In genomic region chr9:5917273-5917672, GRCh38 we compare ENCODE assay signal across 33 cellular contexts. TPM values are rescaled to one million over a fixed set of nuclear protein-coding genes. Genes with fewer than 3 reads are reported as not detected.
"Had no signal": no experiment of that assay in that cellular context is flagged by ENCODE, and none has a peak within 500 bp of the region (broad histone marks: within the 10 kb centered on the region; RNA-seq: fewer than 3 reads in every experiment).

No MANE protein-coding gene starts in this region.

- DNase-seq: activated CD4-positive, alpha-beta memory T cell treated with anti-CD3 and anti-CD28 coated beads for 36 hours; activated CD4-positive, alpha-beta T cell treated with anti-CD3 and anti-CD28 coated beads for 48 hours; activated CD8-positive, alpha-beta memory T cell treated with anti-CD3 and anti-CD28 coated beads, Interleukin-2, amount 10 ng/mL, durations not matched to agents 7 days and 5 days; activated CD8-positive, alpha-beta memory T cell treated with anti-CD3 and anti-CD28 coated beads, Interleukin-2, amount 50 U/mL, for 4 hours; activated CD8-positive, alpha-beta T cell treated with anti-CD3 and anti-CD28 coated beads, Interleukin-2, amount 10 ng/mL, durations not matched to agents 7 days and 5 days; activated effector memory CD4-positive, alpha-beta T cell treated with anti-CD3 and anti-CD28 coated beads, Interleukin-2, amount 50 U/mL, for 16 hours; activated naive CD4-positive, alpha-beta T cell treated with anti-CD3 and anti-CD28 coated beads for 36 hours; activated naive CD8-positive, alpha-beta T cell treated with anti-CD3 and anti-CD28 coated beads for 36 hours; activated naive CD8-positive, alpha-beta T cell treated with anti-CD3 and anti-CD28 coated beads, Interleukin-2, amount 50 U/mL, for 24 hours; activated T-cell treated with anti-CD3 and anti-CD28 coated beads, Interleukin-2, amount 50 U/mL, for 1 hour; adrenal gland; amygdala; aorta; body of pancreas; caudate nucleus; cortex of kidney; dermis blood vessel endothelial cell; effector CD4-positive, alpha-beta T cell; effector memory CD8-positive, alpha-beta T cell; erythroblast; foreskin keratinocyte; gastrocnemius medialis; glutamatergic neuron; heart left ventricle; T-helper 1 cell; T-helper 2 cell had no signal

- ATAC-seq: activated CD4-positive, CD25-positive, alpha-beta regulatory T cell treated with anti-CD3 and anti-CD28 coated beads, Interleukin-2, amount 50 U/mL, for 24 hours; activated CD8-positive, alpha-beta memory T cell treated with anti-CD3 and anti-CD28 coated beads, Interleukin-2, amount 10 ng/mL, durations not matched to agents 7 days and 5 days; activated CD8-positive, alpha-beta T cell treated with anti-CD3 and anti-CD28 coated beads, Interleukin-2, amount 10 ng/mL, durations not matched to agents 7 days and 5 days; activated naive CD8-positive, alpha-beta T cell treated with anti-CD3 and anti-CD28 coated beads, Interleukin-2, amount 50 U/mL, for 24 hours; body of pancreas; effector memory CD8-positive, alpha-beta T cell; foreskin keratinocyte; gastrocnemius medialis; heart left ventricle; WTC11 had no signal

- H3K9me3 ChIP-seq: adrenal gland, body of pancreas, esophagus muscularis mucosa, gastrocnemius medialis, heart left ventricle had no signal

- H3K27me3 ChIP-seq: adrenal gland, body of pancreas, esophagus muscularis mucosa, foreskin keratinocyte, gastrocnemius medialis, heart left ventricle had no signal

- H3K4me1 ChIP-seq: adrenal gland, esophagus muscularis mucosa, foreskin keratinocyte, gastrocnemius medialis, heart left ventricle had no signal

- H3K4me3 ChIP-seq: adrenal gland, body of pancreas, esophagus muscularis mucosa, gastrocnemius medialis, heart left ventricle had no signal

- H3K27ac ChIP-seq: adrenal gland, body of pancreas, esophagus muscularis mucosa, foreskin keratinocyte, gastrocnemius medialis, heart left ventricle, VCaP had no signal

RNA-seq across cellular contexts. Expression of gene MLANA, which starts 26.6 kb away (rescaled TPM):
- total RNA-seq: activated CD4-positive, alpha-beta memory T cell treated with anti-CD3 and anti-CD28 coated beads for 36 hours; activated CD8-positive, alpha-beta memory T cell treated with anti-CD3 and anti-CD28 coated beads for 36 hours; activated CD8-positive, alpha-beta memory T cell treated with anti-CD3 and anti-CD28 coated beads, Interleukin-2, amount 10 ng/mL, durations not matched to agents 7 days and 5 days; activated CD8-positive, alpha-beta T cell treated with anti-CD3 and anti-CD28 coated beads, Interleukin-2, amount 10 ng/mL, durations not matched to agents 7 days and 5 days; activated naive CD4-positive, alpha-beta T cell treated with anti-CD3 and anti-CD28 coated beads for 36 hours; activated naive CD8-positive, alpha-beta T cell treated with anti-CD3 and anti-CD28 coated beads for 36 hours; activated T-helper 2 cell treated with anti-CD3 and anti-CD28 coated beads, Interferon-gamma antibody, Interleukin-2, Interleukin-4, amounts not matched to agents 10 μg/mL and 5 μg/mL and 100 μg/mL, durations not matched to agents 14 hours and 24 hours and 36 hours; adrenal gland; aorta; body of pancreas; chondrocyte; dermis blood vessel endothelial cell; esophagus muscularis mucosa; foreskin keratinocyte; gastrocnemius medialis; heart left ventricle; WTC11 had no signal
